ENCODE assay signal across 8 cellular contexts in the genomic region with DNA sequence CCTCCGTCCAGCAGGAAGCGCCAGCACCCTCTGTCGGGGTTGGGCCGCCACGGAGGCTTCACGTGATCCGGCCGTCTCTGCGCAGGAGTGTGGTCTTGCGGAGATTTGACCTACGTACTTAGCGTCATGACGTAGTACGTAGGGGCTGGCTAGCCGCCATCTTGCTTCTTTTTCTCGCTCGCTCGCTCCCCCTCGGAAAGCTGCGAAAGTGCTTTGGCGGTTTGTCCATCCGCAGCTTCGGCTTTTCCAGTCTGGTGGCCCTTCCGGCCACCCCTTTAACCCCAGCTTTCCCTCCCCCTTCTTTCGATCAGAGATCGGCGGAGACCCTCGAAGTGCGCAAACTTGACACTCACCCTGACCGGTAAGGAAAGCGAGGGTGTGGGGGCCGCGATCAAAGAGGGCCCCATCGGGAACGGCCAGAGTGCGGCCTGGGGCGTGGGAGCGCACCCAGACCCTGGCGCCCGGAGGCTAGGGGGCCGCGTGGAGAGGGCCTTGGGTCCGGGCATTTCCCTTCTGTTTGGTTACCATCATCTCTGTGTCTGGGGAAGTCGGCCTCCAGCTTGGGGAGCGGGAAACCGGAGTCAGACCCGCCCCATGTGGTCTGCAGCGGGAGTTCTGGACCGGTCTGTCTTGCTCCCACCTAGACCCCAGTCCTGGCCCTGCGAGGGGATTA. TPM values are rescaled to one million over a fixed set of nuclear protein-coding genes. Genes with fewer than 3 reads are reported as not detected.
DNase-seq lines count a peak whose midpoint lies in the region; ATAC-seq and TF ChIP-seq lines count a peak whose summit lies in the region.

Gene PRRC2C (plus strand): TSS at position 156 of the 673 bp plus-strand sequence. CDS start 26,559 bp downstream, outside the sequence.

- intact Hi-C loops in Caco-2 (cut with micrococcal nuclease; ENCODE audit: unreplicated experiment), result loop anchor here (2.0 to 10.0 kb wide), 3 partner anchors 89 to 231 kb away; no protein-coding TSS in a partner anchor

- peak within 1 kb of the TSS; percentile 96 for H3K4me3 Mint-ChIP-seq in Caco-2 (ENCODE audit: unreplicated experiment)

- CTCF ChIA-PET in Caco-2 (lab: Charles Lee), result interaction anchor here (0.6 to 2.5 kb wide), 5 partner anchors 36 to 172 kb away, joined by 4 to 9 read pairs (median 4); partner anchors contain the start of gene FMO4

- no peaks in the 10 kb centered on the region for H3K27me3 Mint-ChIP-seq in Caco-2 (ENCODE audit: insufficient read depth, unreplicated experiment)

- H3K4me3 ChIP-seq in Caco-2 (ENCODE audit: low read depth, low read length) (peak within 1 kb of the TSS; percentile 87), NT2/D1 (ENCODE audit: insufficient read length, low read depth) (peak within 1 kb of the TSS; percentile 97), mesodermal cell (ENCODE audit: extremely low read depth, insufficient read depth, low read length, poor library complexity, severe bottlenecking) (peak within 1 kb of the TSS; percentile 97)

- POLR2A ChIA-PET in Caco-2 (lab: Charles Lee), result interaction anchor here (0.7 to 1.1 kb wide), 2 partner anchors 21 to 88 kb away, joined by 3 read pairs; no protein-coding TSS in a partner anchor

- DNase-seq in Caco-2 (peak; percentile 94 to 96), HUDEP-2 (lab: John Stamatoyannopoulos, UW; ENCODE audit: unreplicated experiment in 76 of 76) (peak; percentile 48 to 96 (median 90)), NT2/D1 (ENCODE audit: low read depth, low spot score) (peak; percentile 99)
- peak; percentile 86 for DNase-seq in activated CD8-positive, alpha-beta memory T cell treated with anti-CD3 and anti-CD28 coated beads, Interleukin-2, amount 50 U/mL, for 24 hours (ENCODE audit: extremely low read depth)
- peak; percentile 85 to 88 for DNase-seq in stimulated activated CD8-positive, alpha-beta memory T cell treated with anti-CD3 and anti-CD28 coated beads, Interleukin-15, amount 100 ng/mL, for 48 hours (ENCODE audit: low read depth in 2 of 2)

- no peaks in the 10 kb centered on the region for H3K9me3 ChIP-seq in Caco-2
- H3K9me3 ChIP-seq in NT2/D1 (ENCODE audit: insufficient read depth, low read length), result no peaks in the 10 kb centered on the region
- no peaks in the 10 kb centered on the region for H3K9me3 ChIP-seq in mesodermal cell (ENCODE audit: control insufficient read depth, low read length)

- peak within 1 kb of the TSS; percentile 94 for H3K27ac Mint-ChIP-seq in Caco-2 (ENCODE audit: unreplicated experiment)

- in situ Hi-C loops in endometrial microvascular endothelial cells (cut with HindIII; ENCODE audit: inconsistent ontology term, low pct_unique_long_range_greater_than_20kb, low sequenced_read_pairs), result no loop called here

- WGBS in mesodermal cell (ENCODE audit: insufficient coverage in 2 of 2), 2 experiments, result 0% methylated on average over 36 to 48 of the region's 50 CpGs

- peaks cover 20% of the 10 kb centered on the region for H3K4me1 ChIP-seq in Caco-2
- no peaks in the 10 kb centered on the region for H3K4me1 ChIP-seq in NT2/D1 (ENCODE audit: insufficient read depth, insufficient read length)
- H3K4me1 ChIP-seq in mesodermal cell (ENCODE audit: control insufficient read depth, insufficient read depth, low read length, poor library complexity, severe bottlenecking), result no peaks in the 10 kb centered on the region

- H3K36me3 ChIP-seq in Caco-2 (ENCODE audit: control insufficient read depth, insufficient read depth, low read length) (no peaks in the 10 kb centered on the region), NT2/D1 (ENCODE audit: insufficient read depth, insufficient read length, low read length) (peaks cover 20% of the 10 kb centered on the region), mesodermal cell (ENCODE audit: control insufficient read depth, insufficient read depth, low read length) (peaks cover 14% of the 10 kb centered on the region)

- H3K9me3 Mint-ChIP-seq in Caco-2 (ENCODE audit: unreplicated experiment), result no peaks in the 10 kb centered on the region

- peak; percentile 73 to 80 for TF ChIP-seq CTCF in Caco-2 (IDR thresholded peaks at IDR 0.05; ENCODE audit: insufficient read depth in 1 of 2, low read depth in 1 of 2, low read length in 1 of 2, severe bottlenecking in 1 of 2, unreplicated experiment in 1 of 2)

- ATAC-seq in GM21367 (IDR thresholded peaks at IDR 0.05; ENCODE audit: unreplicated experiment), result peak; percentile 95

- no peaks in the 10 kb centered on the region for H3K27me3 ChIP-seq in Caco-2 (replicated peaks; ENCODE audit: control insufficient read depth, insufficient read depth, low read length)
- H3K27me3 ChIP-seq in NT2/D1 (ENCODE audit: insufficient read depth, insufficient read length), result no peaks in the 10 kb centered on the region

- peaks cover 37% of the 10 kb centered on the region for H3K36me3 Mint-ChIP-seq in Caco-2 (ENCODE audit: insufficient read depth, unreplicated experiment)

- H3K27ac ChIP-seq in mesodermal cell (ENCODE audit: low read depth, low read length, severe bottlenecking), result peak within 1 kb of the TSS; percentile 99

- peaks cover 12% of the 10 kb centered on the region for H3K4me1 Mint-ChIP-seq in Caco-2 (ENCODE audit: low read depth, unreplicated experiment)

- H3K9ac ChIP-seq in NT2/D1 (ENCODE audit: insufficient read length, low read depth), result peak within 1 kb of the TSS; percentile 97

- BruUV-seq in Caco-2 (replicated peaks; lab: Mats Ljungman, UMichigan), result no TSS peak

RNA-seq across cellular contexts. Expression of gene PRRC2C, which starts in this region (rescaled TPM):
- 208 and 237 TPM in 2 replicates for total RNA-seq in Caco-2 (2022)
- total RNA-seq in endometrial microvascular endothelial cells (ENCODE audit: inconsistent ontology term), result 50.5 TPM
- 116 TPM for polyA plus RNA-seq in mesodermal cell (2013, experiment 1 of 2)
- 96.5 TPM for polyA plus RNA-seq in mesodermal cell (2013, experiment 2 of 2)

Comparison
In these comparisons a context has a peak if more than half of its experiments do, and no peak if none do; other contexts are left out.
1. Peak in every context shown above with its lines: DNase-seq, ATAC-seq, H3K4me3 ChIP-seq and H3K27ac ChIP-seq.